Comparison of ENCODE assay signal across 8 cellular contexts in genomic region chr10:69742928-69743602, GRCh38. TPM values are rescaled to one million over a fixed set of nuclear protein-coding genes. Genes with fewer than 3 reads are reported as not detected.
DNase-seq lines count a peak whose midpoint lies in the region; ATAC-seq and TF ChIP-seq lines count a peak whose summit lies in the region.

No MANE protein-coding gene starts in this region.

- H2AFZ ChIP-seq in PC-3 (ENCODE audit: low read length), result no peak overlapping the region

- H3K4me3 ChIP-seq in PC-3 (ENCODE audit: low read length), result no peak overlapping the region

- POLR2A ChIA-PET in PC-3 (lab: Charles Lee; ENCODE audit: unreplicated experiment), result no interaction called here

- H3K27ac ChIP-seq in PC-3 (ENCODE audit: low read length), result no peak overlapping the region

- peak; percentile 29 for ATAC-seq in PC-3
- no peak for ATAC-seq in HG02884 (IDR thresholded peaks at IDR 0.05; ENCODE audit: unreplicated experiment)
- no peak for ATAC-seq in GM18861 (IDR thresholded peaks at IDR 0.05; ENCODE audit: unreplicated experiment)

- peaks cover 11% of the 10 kb centered on the region for H3K4me1 ChIP-seq in PC-3 (ENCODE audit: insufficient read depth, low read length)

- H4K20me1 ChIP-seq in PC-3 (ENCODE audit: low read length), result no peaks in the 10 kb centered on the region

- H3K79me2 ChIP-seq in PC-3 (ENCODE audit: low read length), result no peaks in the 10 kb centered on the region

- H3K4me2 ChIP-seq in PC-3 (ENCODE audit: low read length), result no peak overlapping the region

- no peaks in the 10 kb centered on the region for H3K27me3 ChIP-seq in PC-3 (ENCODE audit: low read length)

- no peaks in the 10 kb centered on the region for H3K36me3 ChIP-seq in PC-3 (ENCODE audit: low read depth, low read length)

- no TSS peak for BruUV-seq in PC-3 (replicated peaks; lab: Mats Ljungman, UMichigan)

- TF ChIP-seq CTCF in PC-3 (conservative IDR thresholded peaks at IDR 0.05; ENCODE audit: low read depth, low read length), result peak; percentile 76

- no peak overlapping the region for H3K9ac ChIP-seq in PC-3 (ENCODE audit: low read length)

- intact Hi-C loops in PC-3 (cut with micrococcal nuclease), result no loop called here

- peak; percentile 56 for DNase-seq in activated CD4-positive, alpha-beta T cell treated with anti-CD3 and anti-CD28 coated beads for 48 hours
- no peak for DNase-seq in activated CD4-positive, alpha-beta T cell treated with anti-CD3 and anti-CD28 coated beads for 4 hours
- DNase-seq in PC-3 (peak; percentile 56), fibroblast of peridontal ligament (ENCODE audit: extremely low read depth) (peak; percentile 37), NCI-H187 treated with DMSO at 0.1 percent for 48 hours (lab: John Stamatoyannopoulos, UW) (no peak)
- peak; percentile 66 for DNase-seq in stimulated activated CD8-positive, alpha-beta memory T cell treated with anti-CD3 and anti-CD28 coated beads, Interleukin-4, amount 100 ng/mL, for 48 hours

- CTCF ChIA-PET in PC-3 (lab: Charles Lee), result no interaction called here

- no peaks in the 10 kb centered on the region for H3K9me2 ChIP-seq in PC-3 (replicated peaks; ENCODE audit: low read length)

- no peaks in the 10 kb centered on the region for H3K9me3 ChIP-seq in PC-3 (ENCODE audit: low read length)

- no peaks in the 10 kb centered on the region for H3F3A ChIP-seq in PC-3 (ENCODE audit: low read length, unreplicated experiment)

RNA-seq across cellular contexts. Expression of gene COL13A1, which starts 58.6 kb away (rescaled TPM):
- 201 and 299 TPM in 2 replicates for total RNA-seq in PC-3 (2014; rRNA removed)

Comparison
In these comparisons a context has a peak if more than half of its experiments do, and no peak if none do; other contexts are left out.
1. DNase-seq: peak in activated CD4-positive, alpha-beta T cell treated with anti-CD3 and anti-CD28 coated beads for 48 hours (single experiment), PC-3 (single experiment), fibroblast of peridontal ligament (single experiment) and stimulated activated CD8-positive, alpha-beta memory T cell treated with anti-CD3 and anti-CD28 coated beads, Interleukin-4, amount 100 ng/mL, for 48 hours (single experiment); none in activated CD4-positive, alpha-beta T cell treated with anti-CD3 and anti-CD28 coated beads for 4 hours (0 of 2) and NCI-H187 treated with DMSO at 0.1 percent for 48 hours (single experiment).